10 cellular contexts compared by ENCODE assay signal in genomic region chr1:183806086-183806485, GRCh38. TPM values are rescaled to one million over a fixed set of nuclear protein-coding genes. Genes with fewer than 3 reads are reported as not detected.
DNase-seq lines count a peak whose midpoint lies in the region; ATAC-seq and TF ChIP-seq lines count a peak whose summit lies in the region.
"Had no signal": no experiment of that assay in that cellular context is flagged by ENCODE, and none has a peak within 500 bp of the region (broad histone marks: within the 10 kb centered on the region; RNA-seq: fewer than 3 reads in every experiment).

No MANE protein-coding gene starts in this region.

- H3K27ac ChIP-seq in aorta (ENCODE audit: low read depth in 1 of 2, low read length in 2 of 2): no peak overlapping the region

- peaks cover 2% of the 10 kb centered on the region for H3K9me3 ChIP-seq in aorta (ENCODE audit: control insufficient read depth, low read length)

- H3K27ac Mint-ChIP-seq in natural killer cell: no peak overlapping the region
- H3K27ac Mint-ChIP-seq in natural killer cell treated with Interleukin-12 subunit alpha and Interleukin-12 subunit beta and Interleukin-15 and Interleukin-18, amount 100 ng/mL, for 72 hours: no peak overlapping the region
- H3K27ac Mint-ChIP-seq in activated naive CD4-positive, alpha-beta T cell treated with anti-CD3 and anti-CD28 coated beads, Interleukin-2, amount 50 U/mL, for 72 hours: no peak overlapping the region
- H3K27ac Mint-ChIP-seq: activated naive CD4-positive, alpha-beta T cell treated with anti-CD3 and anti-CD28 coated beads, Interleukin-2, amount 50 U/mL, for 24 hours; CD4-positive, CD25-positive, alpha-beta regulatory T cell had no signal

- peaks cover 0 to 7% of the 10 kb centered on the region in 2 donors for H3K9me3 Mint-ChIP-seq in natural killer cell
- peaks cover 6% of the 10 kb centered on the region for H3K9me3 Mint-ChIP-seq in natural killer cell treated with Interleukin-12 subunit alpha and Interleukin-12 subunit beta and Interleukin-15 and Interleukin-18, amount 100 ng/mL, for 72 hours
- H3K9me3 Mint-ChIP-seq in activated naive CD4-positive, alpha-beta T cell treated with anti-CD3 and anti-CD28 coated beads, Interleukin-2, amount 50 U/mL, for 72 hours: peaks cover 4 to 15% of the 10 kb centered on the region in 2 donors

- H3K27me3 ChIP-seq in aorta (ENCODE audit: control insufficient read depth in 1 of 2, insufficient read depth in 2 of 2, low read length in 1 of 2): no peaks in the 10 kb centered on the region

- H3K36me3 ChIP-seq in aorta (ENCODE audit: control insufficient read depth in 1 of 2, insufficient read depth in 2 of 2, low read length in 1 of 2): no peaks in the 10 kb centered on the region

- intact Hi-C loops in natural killer cell (cut with micrococcal nuclease) (no loop called here), aorta (cut with DNase I) (no loop called here)

- WGBS in aorta, 2 donors: 1 to 2% methylated on average over 3 of the region's 3 CpGs

- peaks cover 0 to 6% of the 10 kb centered on the region in 2 donors for H3K4me1 ChIP-seq in aorta (ENCODE audit: control insufficient read depth in 1 of 2, insufficient read depth in 2 of 2, low read length in 2 of 2)

- TF ChIP-seq CTCF in natural killer cell (IDR thresholded peaks at IDR 0.05): no peak

- H3K4me1 Mint-ChIP-seq in natural killer cell: peaks cover 10 to 11% of the 10 kb centered on the region in 2 donors
- peaks cover 5 to 13% of the 10 kb centered on the region in 2 donors for H3K4me1 Mint-ChIP-seq in natural killer cell treated with Interleukin-12 subunit alpha and Interleukin-12 subunit beta and Interleukin-15 and Interleukin-18, amount 100 ng/mL, for 72 hours (ENCODE audit: low read depth in 2 of 2)

- H3K4me3 Mint-ChIP-seq in natural killer cell: peak overlapping the region; percentile 35
- no peak overlapping the region for H3K4me3 Mint-ChIP-seq in natural killer cell treated with Interleukin-12 subunit alpha and Interleukin-12 subunit beta and Interleukin-15 and Interleukin-18, amount 100 ng/mL, for 72 hours

- H3K36me3 Mint-ChIP-seq in natural killer cell: no peaks in the 10 kb centered on the region
- peaks cover 19% of the 10 kb centered on the region for H3K36me3 Mint-ChIP-seq in natural killer cell treated with Interleukin-12 subunit alpha and Interleukin-12 subunit beta and Interleukin-15 and Interleukin-18, amount 100 ng/mL, for 72 hours
- H3K36me3 Mint-ChIP-seq in activated naive CD4-positive, alpha-beta T cell treated with anti-CD3 and anti-CD28 coated beads, Interleukin-2, amount 50 U/mL, for 72 hours: peaks cover 14% of the 10 kb centered on the region in 2 donors

- peaks cover 30 to 45% of the 10 kb centered on the region in 2 donors for H3K27me3 Mint-ChIP-seq in natural killer cell (ENCODE audit: low read depth in 2 of 2)
- peaks cover 26 to 32% of the 10 kb centered on the region in 2 donors for H3K27me3 Mint-ChIP-seq in natural killer cell treated with Interleukin-12 subunit alpha and Interleukin-12 subunit beta and Interleukin-15 and Interleukin-18, amount 100 ng/mL, for 72 hours

- DNase-seq in natural killer cell (no peak), dermis blood vessel endothelial cell (peak; percentile 32), myocyte (ENCODE audit: low read depth) (peak; percentile 48), aorta (no peak), NCI-H1694 (lab: John Stamatoyannopoulos, UW) (no peak)
- DNase-seq in natural killer cell treated with Interleukin-12 subunit alpha and Interleukin-12 subunit beta and Interleukin-15 and Interleukin-18, amount 100 ng/mL, for 72 hours (ENCODE audit: low spot score): no peak
- no peak for DNase-seq in activated naive CD4-positive, alpha-beta T cell treated with anti-CD3 and anti-CD28 coated beads, Interleukin-2, amount 50 U/mL, for 72 hours (ENCODE audit: low spot score in 2 of 2)

- ATAC-seq in natural killer cell (no peak), aorta (ENCODE audit: low FRiP score) (no peak), HG03565 (IDR thresholded peaks at IDR 0.05; ENCODE audit: unreplicated experiment) (no peak)
- ATAC-seq in natural killer cell treated with Interleukin-12 subunit alpha and Interleukin-12 subunit beta and Interleukin-15 and Interleukin-18, amount 100 ng/mL, for 72 hours: no peak
- no peak for ATAC-seq in activated naive CD4-positive, alpha-beta T cell treated with anti-CD3 and anti-CD28 coated beads, Interleukin-2, amount 50 U/mL, for 72 hours

- peak overlapping the region; percentile 59 to 63 for H3K4me3 ChIP-seq in aorta (ENCODE audit: low read length in 2 of 2)

RNA-seq across cellular contexts. Expression of gene RGL1, which starts 1.2 kb away (rescaled TPM):
- total RNA-seq in natural killer cell: under 1 TPM; 0.16 to 0.52 (median 0.40) TPM
- total RNA-seq in natural killer cell treated with Interleukin-12 subunit alpha and Interleukin-12 subunit beta and Interleukin-15 and Interleukin-18, amount 100 ng/mL, for 72 hours: 1 to 10 TPM; 3.7 to 5.0 TPM
- 28.8 and 29.3 TPM in 2 replicates for total RNA-seq in dermis blood vessel endothelial cell
- 5.4 and 6.3 TPM in 2 replicates for total RNA-seq in myocyte
- polyA plus RNA-seq in myocyte (2012): 6.1 TPM
- 10 to 100 TPM; 24.0 to 51.6 TPM for total RNA-seq in aorta
- 1 to 10 TPM; 7.0 to 8.8 TPM for polyA plus RNA-seq in aorta
- 1 to 10 TPM; 3.2 TPM for total RNA-seq in activated naive CD4-positive, alpha-beta T cell treated with anti-CD3 and anti-CD28 coated beads, Interleukin-2, amount 50 U/mL, for 72 hours

Comparison
In these comparisons a context has a peak if more than half of its experiments do, and no peak if none do; other contexts are left out.
1. DNase-seq: peak in dermis blood vessel endothelial cell (single experiment) and myocyte (single experiment); none in natural killer cell (single experiment), natural killer cell treated with Interleukin-12 subunit alpha and Interleukin-12 subunit beta and Interleukin-15 and Interleukin-18, amount 100 ng/mL, for 72 hours (single experiment), aorta (0 of 2), activated naive CD4-positive, alpha-beta T cell treated with anti-CD3 and anti-CD28 coated beads, Interleukin-2, amount 50 U/mL, for 72 hours (0 of 2) and NCI-H1694 (single experiment).